13 cellular contexts compared by ENCODE assay signal in genomic region chr7:2637066-2637471, GRCh38. TPM values are rescaled to one million over a fixed set of nuclear protein-coding genes. Genes with fewer than 3 reads are reported as not detected.
DNase-seq lines count a peak whose midpoint lies in the region; ATAC-seq, FAIRE-seq and TF ChIP-seq lines count a peak whose summit lies in the region.
"Had no signal": no experiment of that assay in that cellular context is flagged by ENCODE, and none has a peak within 500 bp of the region (broad histone marks: within the 10 kb centered on the region; RNA-seq: fewer than 3 reads in every experiment).

No MANE protein-coding gene starts in this region.

- ATAC-seq in left lung (no peak), GM19467 (IDR thresholded peaks at IDR 0.05; ENCODE audit: unreplicated experiment) (no peak)

- no peak overlapping the region for H2AFZ ChIP-seq in smooth muscle cell (ENCODE audit: low read depth)

- H3K4me2 ChIP-seq in smooth muscle cell: peak overlapping the region; percentile 71

- no peak for FAIRE-seq in HTR-8/SVneo (lab: Jason Lieb, UNC)
- FAIRE-seq: D721Med had no signal

- no peaks in the 10 kb centered on the region for H3K9me3 ChIP-seq in left lung
- H3K9me3 ChIP-seq in smooth muscle cell (replicated peaks; ENCODE audit: low read depth): no peaks in the 10 kb centered on the region
- H3K9me3 ChIP-seq in vagina: no peaks in the 10 kb centered on the region

- H3K27me3 ChIP-seq in left lung (peaks cover 0 to 10% of the 10 kb centered on the region in 2 donors), smooth muscle cell (ENCODE audit: low read depth) (no peaks in the 10 kb centered on the region), vagina (no peaks in the 10 kb centered on the region)

- H3K9ac ChIP-seq in smooth muscle cell (ENCODE audit: low read depth): no peak overlapping the region

- H3K79me2 ChIP-seq in smooth muscle cell (ENCODE audit: low read depth): peaks cover 91% of the 10 kb centered on the region

- H3K4me3 ChIP-seq in left lung (no peak overlapping the region), smooth muscle cell (no peak overlapping the region), vagina (no peak overlapping the region)

- peaks cover 62 to 99% of the 10 kb centered on the region in 2 donors for H3K4me1 ChIP-seq in left lung
- H3K4me1 ChIP-seq in smooth muscle cell (ENCODE audit: low read depth): peaks cover 22% of the 10 kb centered on the region
- H3K4me1 ChIP-seq in vagina: peaks cover 97% of the 10 kb centered on the region

- H3F3A ChIP-seq in smooth muscle cell (ENCODE audit: low read depth): peaks cover 6% of the 10 kb centered on the region

- H3K4me3 Mint-ChIP-seq in CD14-positive monocyte: peak overlapping the region; percentile 51 to 62

- peaks cover 98% of the 10 kb centered on the region for H4K20me1 ChIP-seq in smooth muscle cell (ENCODE audit: low read depth)

- TF ChIP-seq CTCF in CD14-positive monocyte (IDR thresholded peaks at IDR 0.05): peak; percentile 15
- no peak for TF ChIP-seq CTCF in left lung (IDR thresholded peaks at IDR 0.05)
- no peak for TF ChIP-seq CTCF in smooth muscle cell (IDR thresholded peaks at IDR 0.05; ENCODE audit: borderline replicate concordance, insufficient read depth, poor library complexity, severe bottlenecking)
- TF ChIP-seq CTCF in vagina (IDR thresholded peaks at IDR 0.05): no peak

- H3K4me1 Mint-ChIP-seq in CD14-positive monocyte: peaks cover 65% of the 10 kb centered on the region

- intact Hi-C loops in CD14-positive monocyte (cut with micrococcal nuclease) (no loop called here), left lung (cut with DNase I) (no loop called here), vagina (cut with DNase I) (loop anchor here (10.0 kb wide), 1 partner anchor 82 kb away; the partner anchor contains the start of genes BRAT1 and IQCE)

- DNase-seq in CD14-positive monocyte (ENCODE audit: low spot score) (no peak), left lung (peak in 1 of 2 donors; percentile 76), smooth muscle cell (lab: John Stamatoyannopoulos, UW; ENCODE audit: unreplicated experiment) (no peak), HTR-8/SVneo (ENCODE audit: insufficient read length, low spot score) (no peak), vagina (ENCODE audit: extremely low spot score in 2 of 2) (no peak), pons (ENCODE audit: low spot score) (no peak)
- DNase-seq: activated effector memory CD4-positive, alpha-beta T cell treated with anti-CD3 and anti-CD28 coated beads, Interleukin-2, amount 50 U/mL, for 16 hours; effector memory CD4-positive, alpha-beta T cell; mesendoderm; NCI-H446 treated with DMSO at 0.1 percent for 48 hours had no signal

- H3K9me3 Mint-ChIP-seq in CD14-positive monocyte: peaks cover 0 to 5% (median 0%) of the 10 kb centered on the region in 7 donors

- H3K36me3 Mint-ChIP-seq in CD14-positive monocyte: peaks cover 26 to 35% of the 10 kb centered on the region in 2 donors

- peaks cover 0 to 4% (median 0%) of the 10 kb centered on the region in 3 donors for H3K27me3 Mint-ChIP-seq in CD14-positive monocyte (ENCODE audit: low read depth in 3 of 3)

- H3K27ac Mint-ChIP-seq in CD14-positive monocyte: peak overlapping the region; percentile 78 to 96 (median 95)

- H3K36me3 ChIP-seq in left lung (no peaks in the 10 kb centered on the region), smooth muscle cell (ENCODE audit: low read depth) (no peaks in the 10 kb centered on the region), vagina (no peaks in the 10 kb centered on the region)

- TF ChIP-seq POLR2A in vagina (IDR thresholded peaks at IDR 0.05): no peak

- WGBS in smooth muscle cell (ENCODE audit: low lambda C conversion rate): 96% methylated on average over 17 of the region's 17 CpGs

- peak overlapping the region; percentile 74 for H3K27ac ChIP-seq in angular gyrus (ENCODE audit: low read depth, low read length)
- H3K27ac ChIP-seq in left lung: peak overlapping the region; percentile 62 to 70
- H3K27ac ChIP-seq in smooth muscle cell (ENCODE audit: low read depth): no peak overlapping the region
- H3K27ac ChIP-seq in vagina: no peak overlapping the region

RNA-seq across cellular contexts. Expression of gene TTYH3, which starts 5.3 kb away (rescaled TPM):
- polyA plus RNA-seq in CD14-positive monocyte: 10 to 100 TPM; 13.4 to 17.4 TPM
- 100 to 1,000 TPM in 1 of 2 donors, 10 to 100 TPM in 1; 82.9 to 105 TPM for total RNA-seq in left lung
- total RNA-seq in smooth muscle cell: 42.9 and 51.5 TPM in 2 replicates
- 153 and 179 TPM in 2 replicates for polyA plus RNA-seq in smooth muscle cell
- 33.9 TPM for total RNA-seq in vagina

RNA-seq across cellular contexts. Expression of gene AMZ1, which starts 50.9 kb away (rescaled TPM):
- polyA plus RNA-seq in CD14-positive monocyte (under 1 TPM; 0.09 to 0.14 TPM), smooth muscle cell (0.63 and 2.4 TPM in 2 replicates)
- total RNA-seq in left lung (1 to 10 TPM in 1 of 2 donors, under 1 TPM in 1; 0.13 to 1.3 TPM), smooth muscle cell (1.1 and 1.4 TPM in 2 replicates), vagina (1.2 TPM)

Comparison
In these comparisons a context has a peak if more than half of its experiments do, and no peak if none do; other contexts are left out.
1. H3K27ac ChIP-seq: peak in angular gyrus (single experiment) and left lung (2 of 2); none in smooth muscle cell (single experiment) and vagina (single experiment).